ENCODE assay signal across 8 cellular contexts in the genomic region with DNA sequence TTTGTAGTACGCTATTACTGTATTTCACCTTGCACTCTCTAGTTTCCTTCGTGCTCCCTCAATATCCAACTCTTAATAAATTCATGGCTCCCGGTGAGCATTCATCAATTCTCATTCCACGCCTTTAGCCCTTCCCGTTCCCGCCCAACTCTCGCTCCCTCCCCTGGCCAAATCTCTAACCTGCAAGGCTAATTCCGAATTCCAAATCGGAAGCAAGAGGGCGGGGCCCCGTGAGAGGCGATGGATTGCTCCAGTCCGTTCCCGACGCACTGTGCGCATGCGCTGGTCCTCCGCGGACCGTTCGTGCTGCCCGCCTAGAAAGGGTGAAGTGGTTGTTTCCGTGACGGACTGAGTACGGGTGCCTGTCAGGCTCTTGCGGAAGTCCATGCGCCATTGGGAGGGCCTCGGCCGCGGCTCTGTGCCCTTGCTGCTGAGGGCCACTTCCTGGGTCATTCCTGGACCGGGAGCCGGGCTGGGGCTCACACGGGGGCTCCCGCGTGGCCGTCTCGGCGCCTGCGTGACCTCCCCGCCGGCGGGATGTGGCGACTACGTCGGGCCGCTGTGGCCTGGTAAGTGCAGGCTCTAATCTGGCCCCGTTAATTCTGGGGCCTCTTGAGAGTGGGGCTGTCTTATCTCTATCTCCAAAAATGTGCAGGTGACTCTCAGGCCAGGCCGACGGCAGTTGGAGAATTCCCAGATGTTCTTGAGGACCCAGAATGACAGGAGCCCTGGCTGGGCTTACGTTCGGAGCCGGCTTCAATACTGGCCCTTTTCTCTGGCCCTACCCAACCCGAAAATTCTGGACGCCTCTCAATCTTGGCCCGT. TPM values are rescaled to one million over a fixed set of nuclear protein-coding genes. Genes with fewer than 3 reads are reported as not detected.
DNase-seq lines count a peak whose midpoint lies in the region; TF ChIP-seq lines count a peak whose summit lies in the region.

Gene OPA1, plus strand, starts transcription at position 368 of the 825 bp plus-strand sequence. Its CDS starts 170 bp downstream, at position 538.

- no peak within 1 kb of the TSS for H2BK120ac ChIP-seq in H9 (ENCODE audit: low read depth, low read length, poor library complexity, severe bottlenecking)

- H3K9me3 Mint-ChIP-seq in H9 (no peaks in the 10 kb centered on the region; a peak in 2 of 5 replicates), nephron (no peaks in the 10 kb centered on the region)
- H3K9me3 Mint-ChIP-seq in stimulated activated naive CD8-positive, alpha-beta T cell treated with anti-CD3 and anti-CD28 coated beads, Interleukin-15, Interleukin-2, amounts not matched to agents 100 ng/mL and 50 ng/mL, for 24 hours: no peaks in the 10 kb centered on the region

- peak within 1 kb of the TSS; percentile 65 for H2BK12ac ChIP-seq in H9 (ENCODE audit: insufficient read length, low read depth, low read length)

- no peak within 1 kb of the TSS for H2BK15ac ChIP-seq in H9 (ENCODE audit: low read depth, low read length)

- TF ChIP-seq CTCF in H9 (conservative IDR thresholded peaks at IDR 0.05): peak; percentile 48; the same call in 2 of the 3 replicates
- peak; percentile 18 for TF ChIP-seq CTCF in fibroblast of pulmonary artery (IDR thresholded peaks at IDR 0.05; ENCODE audit: low read length, missing control alignments)
- peak in 1 of 3 experiments; percentile 38 for TF ChIP-seq CTCF in nephron (IDR thresholded peaks at IDR 0.05; ENCODE audit: unreplicated experiment in 3 of 3)

- peak within 1 kb of the TSS; percentile 72; the same call in 1 of the 2 replicates for H3K14ac ChIP-seq in H9 (ENCODE audit: insufficient read depth, low read length)

- H3T11ph ChIP-seq in H9 (ENCODE audit: low read length): no peak within 1 kb of the TSS

- H3K27ac Mint-ChIP-seq in H9: peak within 1 kb of the TSS; percentile 62 to 95 (median 90)
- H3K27ac Mint-ChIP-seq in nephron: peak within 1 kb of the TSS; percentile 67 to 95 (median 95)
- peak within 1 kb of the TSS; percentile 100 for H3K27ac Mint-ChIP-seq in stimulated activated naive CD8-positive, alpha-beta T cell treated with anti-CD3 and anti-CD28 coated beads, Interleukin-15, Interleukin-2, amounts not matched to agents 100 ng/mL and 50 ng/mL, for 24 hours

- H2BK5ac ChIP-seq in H9 (ENCODE audit: insufficient read length, low read length): no peak within 1 kb of the TSS

- H3K4me1 Mint-ChIP-seq in H9: peaks cover 28 to 34% of the 10 kb centered on the region in 2 experiments
- peaks cover 17% of the 10 kb centered on the region for H3K4me1 Mint-ChIP-seq in nephron
- peaks cover 55% of the 10 kb centered on the region for H3K4me1 Mint-ChIP-seq in stimulated activated naive CD8-positive, alpha-beta T cell treated with anti-CD3 and anti-CD28 coated beads, Interleukin-15, Interleukin-2, amounts not matched to agents 100 ng/mL and 50 ng/mL, for 24 hours (ENCODE audit: low read depth)

- H3K27me3 ChIP-seq in H9 (ENCODE audit: insufficient read depth, low read length): no peaks in the 10 kb centered on the region

- no CpG with 5 or more reads among the region's 55 CpGs for WGBS in H9 (ENCODE audit: extremely low coverage, insufficient read length, low lambda C conversion rate)

- H3K36me3 Mint-ChIP-seq in H9 (ENCODE audit: insufficient read depth in 1 of 3, low read depth in 3 of 3) (peaks cover 6 to 13% (median 8%) of the 10 kb centered on the region in 3 experiments; a peak in 6 of 7 replicates), nephron (ENCODE audit: low read depth) (peaks cover 12% of the 10 kb centered on the region)
- peaks cover 27% of the 10 kb centered on the region for H3K36me3 Mint-ChIP-seq in stimulated activated naive CD8-positive, alpha-beta T cell treated with anti-CD3 and anti-CD28 coated beads, Interleukin-15, Interleukin-2, amounts not matched to agents 100 ng/mL and 50 ng/mL, for 24 hours (ENCODE audit: low read depth)

- peaks cover 6% of the 10 kb centered on the region for H3K23me2 ChIP-seq in H9 (ENCODE audit: insufficient read length, low read depth, low read length, poor library complexity, severe bottlenecking)

- no peak within 1 kb of the TSS for H4K8ac ChIP-seq in H9 (replicated peaks; ENCODE audit: insufficient read length, low read depth, low read length)

- H3K27ac ChIP-seq in H9 (ENCODE audit: insufficient read length, low read depth, low read length): peak within 1 kb of the TSS; percentile 44

- peak within 1 kb of the TSS; percentile 35 for H3K18ac ChIP-seq in H9 (ENCODE audit: insufficient read length, low read depth, low read length)

- H3K4me1 ChIP-seq in H9 (ENCODE audit: insufficient read depth, low read length): no peaks in the 10 kb centered on the region

- H3K56ac ChIP-seq in H9 (ENCODE audit: insufficient read length, low read depth, low read length): no peak within 1 kb of the TSS

- no peak within 1 kb of the TSS for H3K4ac ChIP-seq in H9 (ENCODE audit: low read depth, low read length)

- H3K4me3 Mint-ChIP-seq in H9: peak within 1 kb of the TSS; percentile 94 to 95
- peak within 1 kb of the TSS; percentile 95 to 97 (median 96) for H3K4me3 Mint-ChIP-seq in nephron
- peak within 1 kb of the TSS; percentile 100 for H3K4me3 Mint-ChIP-seq in stimulated activated naive CD8-positive, alpha-beta T cell treated with anti-CD3 and anti-CD28 coated beads, Interleukin-15, Interleukin-2, amounts not matched to agents 100 ng/mL and 50 ng/mL, for 24 hours

- peaks cover 10% of the 10 kb centered on the region; the same call in 1 of the 2 replicates for H3K79me2 ChIP-seq in H9 (ENCODE audit: insufficient read depth, low read length)

- no peaks in the 10 kb centered on the region for H3K79me1 ChIP-seq in H9 (ENCODE audit: insufficient read depth, low read depth, low read length, poor library complexity, severe bottlenecking)

- H2BK20ac ChIP-seq in H9 (ENCODE audit: low read depth, low read length, poor library complexity, severe bottlenecking): no peak within 1 kb of the TSS

- no peak within 1 kb of the TSS for H2AK5ac ChIP-seq in H9 (ENCODE audit: insufficient read length, low read length)

- no peak within 1 kb of the TSS for H3K23ac ChIP-seq in H9 (ENCODE audit: insufficient read length, low read depth, low read length)

- peak within 1 kb of the TSS; percentile 92 for H3K4me3 ChIP-seq in fibroblast of pulmonary artery (replicated peaks; ENCODE audit: low read depth, low read length)

- peak within 1 kb of the TSS; percentile 97 for H3K9ac ChIP-seq in H9 (ENCODE audit: extremely low read depth, insufficient read length, low read length)

- no peaks in the 10 kb centered on the region for H3K9me3 ChIP-seq in H9 (ENCODE audit: control insufficient read depth, low read depth, low read length)

- no peak within 1 kb of the TSS for H4K91ac ChIP-seq in H9 (ENCODE audit: insufficient read length, low read depth, low read length)

- peak within 1 kb of the TSS; percentile 100 for H3K4me2 ChIP-seq in H9 (ENCODE audit: insufficient read depth, insufficient read length, low read length)

- peak within 1 kb of the TSS; percentile 5 for H2AFZ ChIP-seq in H9 (ENCODE audit: low read length)

- H3K27me3 Mint-ChIP-seq in H9 (ENCODE audit: low read depth) (peaks cover 10% of the 10 kb centered on the region), nephron (ENCODE audit: low read depth) (no peaks in the 10 kb centered on the region)
- no peaks in the 10 kb centered on the region for H3K27me3 Mint-ChIP-seq in stimulated activated naive CD8-positive, alpha-beta T cell treated with anti-CD3 and anti-CD28 coated beads, Interleukin-15, Interleukin-2, amounts not matched to agents 100 ng/mL and 50 ng/mL, for 24 hours

- H4K5ac ChIP-seq in H9 (ENCODE audit: insufficient read length, low read depth, low read length): no peak within 1 kb of the TSS

- DNase-seq in ELR (ENCODE audit: low read depth) (peak; percentile 99), H9 (peak; percentile 99), M059J (ENCODE audit: low read depth) (peak; percentile 100), SHP77 (lab: John Stamatoyannopoulos, UW) (peak; percentile 92 to 94), fibroblast of pulmonary artery (ENCODE audit: low read depth) (peak; percentile 99)
- peak; percentile 78 for DNase-seq in activated effector memory CD4-positive, alpha-beta T cell treated with Interleukin-2 at 50 U/mL for 16 hours

- no peaks in the 10 kb centered on the region for H4K20me1 ChIP-seq in H9 (ENCODE audit: control insufficient read depth, insufficient read depth, insufficient read length)

RNA-seq across cellular contexts. Expression of gene OPA1, which starts in this region (rescaled TPM):
- total RNA-seq in H9 (2021): 74.1 and 75.4 TPM in 2 replicates
- total RNA-seq in M059J (2014; rRNA removed; shearing (Covaris generic)): 37.2 and 54.8 TPM in 2 replicates

Comparison
In these comparisons a context has a peak if more than half of its experiments do, and no peak if none do; other contexts are left out.
1. Peak in every context shown above with its lines: DNase-seq, H3K4me3 ChIP-seq and H3K27ac ChIP-seq.